Comparison of ENCODE assay signal across 8 cellular contexts in the genomic region with DNA sequence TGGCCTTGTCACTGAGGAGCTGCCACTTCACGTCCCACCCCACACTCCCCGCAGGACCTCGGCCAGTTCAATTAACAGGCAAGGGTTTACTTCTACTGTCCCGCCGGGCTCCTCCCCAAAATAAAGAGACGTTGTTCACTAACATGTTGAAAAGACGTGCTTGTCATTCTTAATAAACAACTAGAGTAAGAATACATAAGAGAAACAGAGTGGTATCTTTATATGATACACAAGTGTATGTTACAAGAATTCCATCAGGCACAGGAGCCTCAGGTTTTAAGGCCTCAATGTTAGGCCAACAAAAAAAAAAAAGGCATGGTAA. TPM values are rescaled to one million over a fixed set of nuclear protein-coding genes. Genes with fewer than 3 reads are reported as not detected.
DNase-seq lines count a peak whose midpoint lies in the region; ATAC-seq and TF ChIP-seq lines count a peak whose summit lies in the region.

No MANE protein-coding gene starts in this region.

- H3K9me3 Mint-ChIP-seq in natural killer cell: no peaks in the 10 kb centered on the region

- intact Hi-C loops in colonic mucosa (cut with DNase I) (no loop called here), natural killer cell (cut with micrococcal nuclease) (loop anchor here (1.0 kb wide), 1 partner anchor 8 kb away; no protein-coding TSS in a partner anchor)

- H3K9ac ChIP-seq in colonic mucosa (ENCODE audit: low read depth in 2 of 2, low read length in 2 of 2): peak overlapping the region in 1 of 2 donors; percentile 91

- H3K36me3 Mint-ChIP-seq in natural killer cell: peaks cover 13% of the 10 kb centered on the region

- peak overlapping the region; percentile 99 to 100 for H3K27ac Mint-ChIP-seq in natural killer cell

- H3K36me3 ChIP-seq in MG63: peaks cover 52% of the 10 kb centered on the region
- H3K36me3 ChIP-seq in colonic mucosa: peaks cover 13% of the 10 kb centered on the region

- CTCF ChIA-PET in AG04450 (lab: Charles Lee): no interaction called here

- H3K4me3 ChIP-seq in AG04450 (ENCODE audit: low read depth, low read length) (peak overlapping the region; percentile 29), MG63 (peak overlapping the region; percentile 82), colonic mucosa (peak overlapping the region; percentile 66)

- TF ChIP-seq CTCF in AG04450 (IDR thresholded peaks at IDR 0.05; ENCODE audit: low read depth, low read length) (no peak), colonic mucosa (IDR thresholded peaks at IDR 0.05) (no peak), natural killer cell (IDR thresholded peaks at IDR 0.05) (no peak)

- peaks cover 23 to 35% of the 10 kb centered on the region in 2 donors for H3K4me1 Mint-ChIP-seq in natural killer cell

- H3K9me3 ChIP-seq in AG04450 (ENCODE audit: control insufficient read depth, insufficient read depth, low read length) (no peaks in the 10 kb centered on the region), MG63 (no peaks in the 10 kb centered on the region), colonic mucosa (no peaks in the 10 kb centered on the region)

- POLR2A ChIA-PET in AG04450 (lab: Yijun Ruan, JAX): interaction anchor here (0.6 to 2.2 kb wide), 21 partner anchors 9 to 406 kb away, joined by 3 to 36 read pairs (median 5); partner anchors contain the start of genes DALRD3, LAMB2, P4HTM and QARS1

- H3K4me3 Mint-ChIP-seq in natural killer cell: peak overlapping the region; percentile 96

- H3K27me3 Mint-ChIP-seq in natural killer cell (ENCODE audit: low read depth in 2 of 2): no peaks in the 10 kb centered on the region

- H3K4me1 ChIP-seq in colonic mucosa: peaks cover 7% of the 10 kb centered on the region

- no peak for ATAC-seq in natural killer cell
- no peak for ATAC-seq in HG03135 (IDR thresholded peaks at IDR 0.05; ENCODE audit: unreplicated experiment)

- no peaks in the 10 kb centered on the region for H3K27me3 ChIP-seq in AG04450 (ENCODE audit: control insufficient read depth, insufficient read depth, low read length)
- H3K27me3 ChIP-seq in MG63: no peaks in the 10 kb centered on the region
- no peaks in the 10 kb centered on the region for H3K27me3 ChIP-seq in colonic mucosa

- H3K27ac ChIP-seq in AG04450 (ENCODE audit: low read depth, low read length): peak overlapping the region; percentile 21
- H3K27ac ChIP-seq in colonic mucosa: peak overlapping the region; percentile 77

- DNase-seq in AG04450 (ENCODE audit: low read depth, low spot score) (no peak), MG63 (no peak), colonic mucosa (no peak), natural killer cell (no peak), EL (no peak), NK-92 (lab: John Stamatoyannopoulos, UW; ENCODE audit: unreplicated experiment) (no peak), NOMO-1 treated with DMSO at 0.1 percent for 48 hours (lab: John Stamatoyannopoulos, UW; ENCODE audit: unreplicated experiment) (no peak)

RNA-seq across cellular contexts. Expression of gene IMPDH2, which starts 0.3 kb away (rescaled TPM):
- 268 and 284 TPM in 2 replicates for polyA plus RNA-seq in AG04450 (2011; rRNA removed)
- polyA minus RNA-seq in AG04450 (2011; rRNA and poly(A)+ RNA removed): 378 and 406 TPM in 2 replicates
- 304 and 356 TPM in 2 replicates for total RNA-seq in MG63 (2014; rRNA removed; shearing (Covaris generic); ENCODE audit: low replicate concordance)
- 100 to 1,000 TPM; 126 to 249 TPM for total RNA-seq in colonic mucosa
- 10 to 100 TPM; 45.6 to 85.7 (median 50.0) TPM for total RNA-seq in natural killer cell

RNA-seq across cellular contexts. Expression of gene NDUFAF3, which starts 7.6 kb away (rescaled TPM):
- 47.0 and 69.2 TPM in 2 replicates for polyA plus RNA-seq in AG04450 (2011; rRNA removed)
- 49.2 and 70.0 TPM in 2 replicates for polyA minus RNA-seq in AG04450 (2011; rRNA and poly(A)+ RNA removed)
- 37.8 and 91.3 TPM in 2 replicates for total RNA-seq in MG63 (2014; rRNA removed; shearing (Covaris generic); ENCODE audit: low replicate concordance)
- 10 to 100 TPM; 62.2 to 98.4 TPM for total RNA-seq in colonic mucosa
- 10 to 100 TPM; 51.0 to 72.9 (median 66.1) TPM for total RNA-seq in natural killer cell

RNA-seq across cellular contexts. Expression of gene DALRD3, which starts 11.1 kb away (rescaled TPM):
- polyA plus RNA-seq in AG04450 (2011; rRNA removed): 42.4 and 55.6 TPM in 2 replicates
- 45.6 and 57.1 TPM in 2 replicates for polyA minus RNA-seq in AG04450 (2011; rRNA and poly(A)+ RNA removed)
- total RNA-seq in MG63 (2014; rRNA removed; shearing (Covaris generic); ENCODE audit: low replicate concordance): 15.9 and 18.6 TPM in 2 replicates
- total RNA-seq in colonic mucosa: 10 to 100 TPM; 22.0 to 23.5 TPM
- total RNA-seq in natural killer cell: 10 to 100 TPM; 16.8 to 20.1 (median 18.0) TPM

RNA-seq across cellular contexts. Expression of gene WDR6, which starts 22.3 kb away (rescaled TPM):
- 101 and 117 TPM in 2 replicates for polyA plus RNA-seq in AG04450 (2011; rRNA removed)
- polyA minus RNA-seq in AG04450 (2011; rRNA and poly(A)+ RNA removed): 106 and 161 TPM in 2 replicates
- 72.7 and 77.2 TPM in 2 replicates for total RNA-seq in MG63 (2014; rRNA removed; shearing (Covaris generic); ENCODE audit: low replicate concordance)
- total RNA-seq in colonic mucosa (100 to 1,000 TPM in 1 of 2 donors, 10 to 100 TPM in 1; 92.3 to 150 TPM), natural killer cell (100 to 1,000 TPM; 113 to 167 (median 129) TPM)

RNA-seq across cellular contexts. Expression of gene P4HTM, which starts 39.5 kb away (rescaled TPM):
- polyA plus RNA-seq in AG04450 (2011; rRNA removed): 18.2 and 22.5 TPM in 2 replicates
- polyA minus RNA-seq in AG04450 (2011; rRNA and poly(A)+ RNA removed): 24.2 and 25.8 TPM in 2 replicates
- total RNA-seq in MG63 (2014; rRNA removed; shearing (Covaris generic); ENCODE audit: low replicate concordance): not detected in 2 replicates
- total RNA-seq in colonic mucosa: 10 to 100 TPM; 34.9 to 73.9 TPM
- total RNA-seq in natural killer cell: 10 to 100 TPM; 28.8 to 31.3 (median 30.6) TPM

Comparison
In these comparisons a context has a peak if more than half of its experiments do, and no peak if none do; other contexts are left out.
1. H3K4me3 ChIP-seq: peak in every context shown above with its lines; median percentile 82 in MG63; 66 in colonic mucosa; 29 in AG04450.